14 cellular contexts compared by ENCODE assay signal in the genomic region with DNA sequence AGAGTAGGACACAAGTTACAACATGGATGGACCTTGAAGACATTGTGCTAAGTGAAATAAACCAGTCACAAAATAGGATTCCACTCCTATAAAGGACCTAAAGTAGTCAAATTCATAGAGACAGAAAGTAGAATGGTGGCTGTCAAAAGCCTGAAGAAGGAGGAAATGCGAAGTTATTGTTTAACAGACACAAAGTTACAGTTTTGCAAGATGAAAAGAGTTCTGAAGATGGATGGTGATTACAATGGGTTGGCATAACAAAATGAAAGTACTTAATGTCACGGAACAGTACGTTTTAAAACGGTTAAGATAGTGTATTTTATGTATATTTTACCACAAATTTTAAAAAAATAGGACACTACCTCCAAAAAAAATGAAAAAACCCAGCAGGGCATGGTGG. TPM values are rescaled to one million over a fixed set of nuclear protein-coding genes. Genes with fewer than 3 reads are reported as not detected.
A peak's percentile ranks its signal among the peaks of the same experiment; 100 is the strongest.
DNase-seq lines count a peak whose midpoint lies in the region; ATAC-seq lines count a peak whose summit lies in the region.
"Had no signal": no experiment of that assay in that cellular context is flagged by ENCODE, and none has a peak within 500 bp of the region (broad histone marks: within the 10 kb centered on the region; RNA-seq: fewer than 3 reads in every experiment).

No MANE protein-coding gene starts in this region.

- H3K27ac Mint-ChIP-seq in activated naive CD4-positive, alpha-beta T cell treated with anti-CD3 and anti-CD28 coated beads, Interleukin-2, amount 10 ng/mL, durations not matched to agents 7 days and 5 days, result peak overlapping the region; percentile 74
- peak overlapping the region; percentile 69 for H3K27ac Mint-ChIP-seq in activated T-helper 1 cell treated with anti-CD3 and anti-CD28 coated beads, Interleukin-12 subunit alpha, Interleukin-12 subunit beta, Interleukin-2, Interleukin-4 antibody, amounts not matched to agents 30 ng/mL and 10 ng/mL and 1 ng/mL, durations not matched to agents 14 hours and 24 hours and 36 hours
- H3K27ac Mint-ChIP-seq in stimulated activated naive CD8-positive, alpha-beta T cell treated with anti-CD3 and anti-CD28 coated beads, Interleukin-15, amount 100 ng/mL, for 72 hours, result peak overlapping the region; percentile 3 to 84

- peaks cover 42% of the 10 kb centered on the region for H3K36me3 Mint-ChIP-seq in activated naive CD4-positive, alpha-beta T cell treated with anti-CD3 and anti-CD28 coated beads, Interleukin-2, amount 10 ng/mL, durations not matched to agents 7 days and 5 days
- H3K36me3 Mint-ChIP-seq in activated T-helper 1 cell treated with anti-CD3 and anti-CD28 coated beads, Interleukin-12 subunit alpha, Interleukin-12 subunit beta, Interleukin-2, Interleukin-4 antibody, amounts not matched to agents 30 ng/mL and 10 ng/mL and 1 ng/mL, durations not matched to agents 14 hours and 24 hours and 36 hours (ENCODE audit: low read depth), result peaks cover 33% of the 10 kb centered on the region

- peak; percentile 49 for ATAC-seq in HG02943 (IDR thresholded peaks at IDR 0.05; ENCODE audit: low read depth, unreplicated experiment)
- ATAC-seq in stimulated activated naive CD8-positive, alpha-beta T cell treated with anti-CD3 and anti-CD28 coated beads, Interleukin-15, amount 100 ng/mL, for 72 hours, result no peak
- ATAC-seq: activated CD4-positive, CD25-positive, alpha-beta regulatory T cell treated with anti-CD3 and anti-CD28 coated beads, Interleukin-2, amount 50 U/mL, for 24 hours had no signal

- H3K27ac ChIP-seq in SJCRH30, result no peak overlapping the region
- H3K27ac ChIP-seq: upper lobe of left lung had no signal

- 0 out of 2 replicates have a peak, but pooled peaks cover 2% of the 10 kb centered on the region for H3K36me3 ChIP-seq in SJCRH30

- CTCF ChIA-PET in activated naive CD4-positive, alpha-beta T cell treated with anti-CD3 and anti-CD28 coated beads, Interleukin-2, amount 10 ng/mL, durations not matched to agents 7 days and 5 days (lab: Charles Lee), result no interaction called here

- H3K4me3 ChIP-seq in SJCRH30, result no peak overlapping the region
- H3K4me3 ChIP-seq: upper lobe of left lung had no signal

- H3K9me3 ChIP-seq in SJCRH30 (replicated peaks), result 0 out of 2 replicates have a peak, but pooled peaks cover 2% of the 10 kb centered on the region
- H3K9me3 ChIP-seq: upper lobe of left lung had no signal

- no peak for DNase-seq in activated naive CD4-positive, alpha-beta T cell treated with anti-CD3 and anti-CD28 coated beads, Interleukin-2, amount 10 ng/mL, durations not matched to agents 7 days and 5 days
- no peak for DNase-seq in activated naive CD4-positive, alpha-beta T cell treated with anti-CD3 and anti-CD28 coated beads, Interleukin-2, amount 50 U/mL, for 16 hours
- no peak for DNase-seq in activated T-helper 1 cell treated with anti-CD3 and anti-CD28 coated beads, Interleukin-12 subunit alpha, Interleukin-12 subunit beta, Interleukin-2, Interleukin-4 antibody, amounts not matched to agents 30 ng/mL and 10 ng/mL and 1 ng/mL, durations not matched to agents 14 hours and 24 hours and 36 hours (ENCODE audit: low spot score)
- DNase-seq in stimulated activated naive CD8-positive, alpha-beta T cell treated with anti-CD3 and anti-CD28 coated beads, Interleukin-15, amount 100 ng/mL, for 72 hours, result no peak
- DNase-seq in SJCRH30 (no peak), cerebellum (ENCODE audit: low spot score) (no peak), D341Med (ENCODE audit: low spot score) (no peak)
- DNase-seq: amygdala; effector CD4-positive, alpha-beta T cell; MM.1S; NCI-H345; upper lobe of left lung had no signal

- H3K4me3 Mint-ChIP-seq in activated naive CD4-positive, alpha-beta T cell treated with anti-CD3 and anti-CD28 coated beads, Interleukin-2, amount 10 ng/mL, durations not matched to agents 7 days and 5 days, result peak overlapping the region; percentile 47
- H3K4me3 Mint-ChIP-seq in activated T-helper 1 cell treated with anti-CD3 and anti-CD28 coated beads, Interleukin-12 subunit alpha, Interleukin-12 subunit beta, Interleukin-2, Interleukin-4 antibody, amounts not matched to agents 30 ng/mL and 10 ng/mL and 1 ng/mL, durations not matched to agents 14 hours and 24 hours and 36 hours, result peak overlapping the region; percentile 47
- H3K4me3 Mint-ChIP-seq in stimulated activated naive CD8-positive, alpha-beta T cell treated with anti-CD3 and anti-CD28 coated beads, Interleukin-15, amount 100 ng/mL, for 72 hours, result peak overlapping the region; percentile 36 to 84

- H3K27me3 Mint-ChIP-seq in activated naive CD4-positive, alpha-beta T cell treated with anti-CD3 and anti-CD28 coated beads, Interleukin-2, amount 10 ng/mL, durations not matched to agents 7 days and 5 days, result no peaks in the 10 kb centered on the region
- H3K27me3 Mint-ChIP-seq in activated T-helper 1 cell treated with anti-CD3 and anti-CD28 coated beads, Interleukin-12 subunit alpha, Interleukin-12 subunit beta, Interleukin-2, Interleukin-4 antibody, amounts not matched to agents 30 ng/mL and 10 ng/mL and 1 ng/mL, durations not matched to agents 14 hours and 24 hours and 36 hours (ENCODE audit: insufficient read depth), result no peaks in the 10 kb centered on the region
- no peaks in the 10 kb centered on the region for H3K27me3 Mint-ChIP-seq in stimulated activated naive CD8-positive, alpha-beta T cell treated with anti-CD3 and anti-CD28 coated beads, Interleukin-15, amount 100 ng/mL, for 72 hours

- intact Hi-C loops in activated T-helper 1 cell treated with anti-CD3 and anti-CD28 coated beads, Interleukin-12 subunit alpha, Interleukin-12 subunit beta, Interleukin-2, Interleukin-4 antibody, amounts not matched to agents 30 ng/mL and 10 ng/mL and 1 ng/mL, durations not matched to agents 14 hours and 24 hours and 36 hours (cut with micrococcal nuclease), result no loop called here

- H3K4me1 ChIP-seq in SJCRH30, result no peaks in the 10 kb centered on the region

- H3K4me1 Mint-ChIP-seq in activated naive CD4-positive, alpha-beta T cell treated with anti-CD3 and anti-CD28 coated beads, Interleukin-2, amount 10 ng/mL, durations not matched to agents 7 days and 5 days, result peaks cover 65% of the 10 kb centered on the region
- peaks cover 80% of the 10 kb centered on the region for H3K4me1 Mint-ChIP-seq in activated T-helper 1 cell treated with anti-CD3 and anti-CD28 coated beads, Interleukin-12 subunit alpha, Interleukin-12 subunit beta, Interleukin-2, Interleukin-4 antibody, amounts not matched to agents 30 ng/mL and 10 ng/mL and 1 ng/mL, durations not matched to agents 14 hours and 24 hours and 36 hours (ENCODE audit: low read depth)
- H3K4me1 Mint-ChIP-seq in stimulated activated naive CD8-positive, alpha-beta T cell treated with anti-CD3 and anti-CD28 coated beads, Interleukin-15, amount 100 ng/mL, for 72 hours, result peaks cover 96% of the 10 kb centered on the region

- H3K27me3 ChIP-seq in SJCRH30, result no peaks in the 10 kb centered on the region
- H3K27me3 ChIP-seq: upper lobe of left lung had no signal

- H3K9me3 Mint-ChIP-seq in activated naive CD4-positive, alpha-beta T cell treated with anti-CD3 and anti-CD28 coated beads, Interleukin-2, amount 10 ng/mL, durations not matched to agents 7 days and 5 days, result no peaks in the 10 kb centered on the region
- H3K9me3 Mint-ChIP-seq in activated T-helper 1 cell treated with anti-CD3 and anti-CD28 coated beads, Interleukin-12 subunit alpha, Interleukin-12 subunit beta, Interleukin-2, Interleukin-4 antibody, amounts not matched to agents 30 ng/mL and 10 ng/mL and 1 ng/mL, durations not matched to agents 14 hours and 24 hours and 36 hours, result no peaks in the 10 kb centered on the region
- H3K9me3 Mint-ChIP-seq in stimulated activated naive CD8-positive, alpha-beta T cell treated with anti-CD3 and anti-CD28 coated beads, Interleukin-15, amount 100 ng/mL, for 72 hours, result no peaks in the 10 kb centered on the region

RNA-seq across cellular contexts. Expression of gene FOXO1, which starts 34.8 kb away (rescaled TPM):
- total RNA-seq in activated T-helper 1 cell treated with anti-CD3 and anti-CD28 coated beads, Interleukin-12 subunit alpha, Interleukin-12 subunit beta, Interleukin-2, Interleukin-4 antibody, amounts not matched to agents 30 ng/mL and 10 ng/mL and 1 ng/mL, durations not matched to agents 14 hours and 24 hours and 36 hours, result 41.9 and 43.1 TPM in 2 replicates
- total RNA-seq in SJCRH30 (2014; rRNA removed; shearing (Covaris generic)), result 47.0 and 53.7 TPM in 2 replicates
- 5.7 TPM for total RNA-seq in cerebellum
